6 cellular contexts compared by ENCODE assay signal in the genomic region with DNA sequence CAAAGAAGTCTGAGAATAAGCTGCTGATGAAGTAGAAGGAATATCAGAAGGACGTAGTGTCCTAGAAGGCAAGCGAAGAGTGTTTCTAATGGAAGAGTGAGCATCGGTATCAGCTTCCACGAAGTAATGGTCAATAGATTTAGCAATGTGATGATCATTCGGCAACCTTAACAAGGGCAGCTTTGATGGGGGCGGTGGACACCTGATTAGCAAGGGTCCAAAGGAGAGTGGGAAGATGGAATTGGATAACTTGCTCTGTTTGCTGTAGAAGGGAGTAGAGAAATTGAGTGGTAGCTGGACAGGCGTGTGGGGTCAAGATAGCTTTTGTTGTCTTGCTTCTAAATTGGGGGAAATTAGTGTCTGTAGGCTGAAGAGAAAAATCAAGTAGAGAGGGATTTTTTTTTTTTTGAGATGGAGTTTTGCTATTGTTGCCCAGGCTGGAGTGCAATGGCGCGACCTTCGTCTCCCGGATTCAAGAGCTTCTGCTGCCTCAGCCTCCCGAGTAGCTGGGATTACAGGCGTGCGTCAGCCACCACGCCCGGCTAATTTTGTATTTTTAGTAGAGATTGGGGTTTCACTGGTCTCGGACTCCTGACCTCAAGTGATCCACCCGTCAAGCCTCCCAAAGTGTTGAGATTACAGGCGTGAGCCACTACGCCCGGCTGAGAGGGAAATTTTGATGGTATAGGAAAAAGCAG. TPM values are rescaled to one million over a fixed set of nuclear protein-coding genes. Genes with fewer than 3 reads are reported as not detected.
A peak's percentile ranks its signal among the peaks of the same experiment; 100 is the strongest.
DNase-seq lines count a peak whose midpoint lies in the region; FAIRE-seq and TF ChIP-seq lines count a peak whose summit lies in the region.

No MANE protein-coding gene starts in this region.

- FAIRE-seq in D721Med (lab: Jason Lieb, UNC) = no peak

- H3K27me3 ChIP-seq in HUES64 (ENCODE audit: insufficient read depth, low read length) (peaks cover 12% of the 10 kb centered on the region), endocrine pancreas (ENCODE audit: control insufficient read depth, insufficient read depth, low read length) (no peaks in the 10 kb centered on the region), smooth muscle cell (ENCODE audit: low read depth) (no peaks in the 10 kb centered on the region)

- H3K9me3 ChIP-seq in HUES64 (ENCODE audit: insufficient read depth, low read depth, low read length) = no peaks in the 10 kb centered on the region
- H3K9me3 ChIP-seq in endocrine pancreas (ENCODE audit: control insufficient read depth, low read length) = no peaks in the 10 kb centered on the region
- no peaks in the 10 kb centered on the region for H3K9me3 ChIP-seq in smooth muscle cell (replicated peaks; ENCODE audit: low read depth)

- H3K36me3 ChIP-seq in HUES64 (ENCODE audit: insufficient read depth, low read length) (peaks cover 25% of the 10 kb centered on the region), endocrine pancreas (ENCODE audit: control insufficient read depth, insufficient read depth, low read length) (no peaks in the 10 kb centered on the region), smooth muscle cell (ENCODE audit: low read depth) (no peaks in the 10 kb centered on the region)

- 26% methylated on average over 21 of the region's 21 CpGs for WGBS in HUES64
- 25% methylated on average over 21 of the region's 21 CpGs for WGBS in smooth muscle cell (ENCODE audit: low lambda C conversion rate)

- H3K9ac ChIP-seq in HUES64 (ENCODE audit: low read depth, low read length) (peak overlapping the region; percentile 59), endocrine pancreas (ENCODE audit: control insufficient read depth, insufficient read depth, low read length) (no peak overlapping the region), smooth muscle cell (ENCODE audit: low read depth) (peak overlapping the region; percentile 25)

- H3K4me2 ChIP-seq in smooth muscle cell = peak overlapping the region; percentile 85

- no peak for TF ChIP-seq CTCF in smooth muscle cell (IDR thresholded peaks at IDR 0.05; ENCODE audit: borderline replicate concordance, insufficient read depth, poor library complexity, severe bottlenecking)
- TF ChIP-seq CTCF in D721Med (IDR thresholded peaks at IDR 0.05; ENCODE audit: insufficient read depth, missing control alignments) = no peak

- H3K27ac ChIP-seq in HUES64 (ENCODE audit: low read depth, low read length) (no peak overlapping the region), smooth muscle cell (ENCODE audit: low read depth) (peak overlapping the region; percentile 46)

- H4K20me1 ChIP-seq in smooth muscle cell (ENCODE audit: low read depth) = peaks cover 27% of the 10 kb centered on the region

- DNase-seq in smooth muscle cell (lab: John Stamatoyannopoulos, UW; ENCODE audit: unreplicated experiment) (no peak), D721Med (ENCODE audit: insufficient read length, low spot score) (no peak), OCI-M1 (lab: John Stamatoyannopoulos, UW) (no peak)
- no peak for DNase-seq in stimulated activated naive CD4-positive, alpha-beta T cell treated with Interleukin-2 at 50 U/mL for 16 hours (lab: John Stamatoyannopoulos, UW)

- H3F3A ChIP-seq in smooth muscle cell (ENCODE audit: low read depth) = peaks cover 21% of the 10 kb centered on the region

- no peak overlapping the region for H2AFZ ChIP-seq in smooth muscle cell (ENCODE audit: low read depth)

- no peaks in the 10 kb centered on the region for H3K79me2 ChIP-seq in smooth muscle cell (ENCODE audit: low read depth)

- H3K4me1 ChIP-seq in HUES64 (ENCODE audit: insufficient read depth, low read length) (peaks cover 8% of the 10 kb centered on the region), endocrine pancreas (ENCODE audit: control insufficient read depth, insufficient read depth, low read length) (no peaks in the 10 kb centered on the region), smooth muscle cell (ENCODE audit: low read depth) (no peaks in the 10 kb centered on the region)

- H3K4me3 ChIP-seq in HUES64 (ENCODE audit: low read length) (peak overlapping the region; percentile 67), endocrine pancreas (ENCODE audit: control insufficient read depth, insufficient read depth, low read length) (peak overlapping the region; percentile 55), smooth muscle cell (peak overlapping the region; percentile 47)

RNA-seq across cellular contexts. Expression of gene HES7, which starts 13.9 kb away (rescaled TPM):
- 0.85 TPM for polyA plus RNA-seq in HUES64 (2013, experiment 1 of 2)
- polyA plus RNA-seq in HUES64 (2013, experiment 2 of 2) = 0.89 TPM
- not detected in 2 replicates for total RNA-seq in smooth muscle cell
- not detected in 2 replicates for polyA plus RNA-seq in smooth muscle cell

RNA-seq across cellular contexts. Expression of gene PER1, which starts 14.4 kb away (rescaled TPM):
- 14.0 TPM for polyA plus RNA-seq in HUES64 (2013, experiment 1 of 2)
- 18.1 TPM for polyA plus RNA-seq in HUES64 (2013, experiment 2 of 2)
- total RNA-seq in smooth muscle cell = 25.8 and 29.0 TPM in 2 replicates
- polyA plus RNA-seq in smooth muscle cell = 55.2 and 85.9 TPM in 2 replicates

RNA-seq across cellular contexts. Expression of gene ALOXE3, which starts 19.5 kb away (rescaled TPM):
- polyA plus RNA-seq in HUES64 (2013, experiment 1 of 2) = not detected
- polyA plus RNA-seq in HUES64 (2013, experiment 2 of 2) = not detected
- 1.1 and 1.7 TPM in 2 replicates for total RNA-seq in smooth muscle cell
- polyA plus RNA-seq in smooth muscle cell = 0.25 and 2.3 TPM in 2 replicates

RNA-seq across cellular contexts. Expression of gene VAMP2, which starts 25.0 kb away (rescaled TPM):
- polyA plus RNA-seq in HUES64 (2013, experiment 1 of 2) = 14.3 TPM
- polyA plus RNA-seq in HUES64 (2013, experiment 2 of 2) = 18.9 TPM
- 5.7 and 8.1 TPM in 2 replicates for total RNA-seq in smooth muscle cell
- 20.1 and 28.9 TPM in 2 replicates for polyA plus RNA-seq in smooth muscle cell

RNA-seq across cellular contexts. Expression of gene TMEM107, which starts 38.4 kb away (rescaled TPM):
- 29.8 TPM for polyA plus RNA-seq in HUES64 (2013, experiment 1 of 2)
- polyA plus RNA-seq in HUES64 (2013, experiment 2 of 2) = 35.4 TPM
- 66.7 and 88.4 TPM in 2 replicates for total RNA-seq in smooth muscle cell
- 36.0 and 36.5 TPM in 2 replicates for polyA plus RNA-seq in smooth muscle cell
